Comparison of ENCODE assay signal across 17 cellular contexts in the genomic region with DNA sequence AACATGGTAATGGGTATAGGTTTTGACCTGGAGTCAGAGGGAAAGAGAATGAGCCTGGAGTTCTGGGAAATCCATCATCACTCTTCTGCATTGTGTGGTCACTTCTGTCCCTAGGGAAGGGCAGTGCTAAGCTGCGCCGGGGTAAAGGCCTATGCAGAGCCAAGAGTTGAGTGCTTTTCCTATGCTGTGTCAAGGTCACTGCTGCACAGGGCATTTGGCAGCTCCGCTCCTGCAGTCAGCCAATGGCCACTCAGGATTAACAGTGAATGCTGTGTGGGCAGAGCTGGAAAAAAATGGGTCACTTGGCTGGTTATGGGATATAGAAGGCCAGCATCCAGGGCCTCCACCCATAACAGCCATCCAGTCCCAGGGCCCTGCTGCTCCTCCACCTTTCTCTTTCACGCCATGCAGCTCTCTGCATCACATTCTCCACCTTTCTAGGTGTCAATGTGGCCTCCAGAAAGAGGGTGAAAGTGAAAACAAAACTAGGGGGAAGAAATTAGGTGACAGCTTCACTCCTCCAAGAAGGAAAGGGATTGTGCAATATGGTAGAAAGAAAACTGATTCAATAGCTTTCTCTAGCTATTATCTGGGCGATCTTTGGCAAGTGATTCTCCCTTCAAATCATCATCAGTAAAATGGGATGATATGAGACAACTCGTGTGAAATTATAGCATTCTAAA.
DNase-seq lines count a peak whose midpoint lies in the region; ATAC-seq, FAIRE-seq and TF ChIP-seq lines count a peak whose summit lies in the region.
"Had no signal": no experiment of that assay in that cellular context is flagged by ENCODE, and none has a peak within 500 bp of the region (broad histone marks: within the 10 kb centered on the region; RNA-seq: fewer than 3 reads in every experiment).

No MANE protein-coding gene starts in this region.

- peak; percentile 22 to 51 for ATAC-seq in activated naive CD4-positive, alpha-beta T cell treated with anti-CD3 and anti-CD28 coated beads, Interleukin-2, amount 50 U/mL, for 72 hours
- ATAC-seq in left ventricle myocardium superior (peak; percentile 94), GM21529 (IDR thresholded peaks at IDR 0.05; ENCODE audit: unreplicated experiment) (no peak)
- ATAC-seq: effector memory CD8-positive, alpha-beta T cell; left lung had no signal

- CTCF ChIA-PET in activated naive CD4-positive, alpha-beta T cell treated with anti-CD3 and anti-CD28 coated beads for 36 hours (lab: Charles Lee) = no interaction called here

- no peak for FAIRE-seq in H54 (lab: Jason Lieb, UNC)

- H3K27ac ChIP-seq in testis = no peak overlapping the region
- H3K27ac ChIP-seq: left lung, SJCRH30 had no signal

- no peak for TF ChIP-seq POLR2A in testis (IDR thresholded peaks at IDR 0.05)
- no peak for TF ChIP-seq POLR2A in H54 (IDR thresholded peaks at IDR 0.05; ENCODE audit: low read depth, low read length)

- H3K4me3 ChIP-seq in adipocyte (ENCODE audit: low read length) (peak overlapping the region; percentile 13), testis (no peak overlapping the region)
- H3K4me3 ChIP-seq: left lung, SJCRH30 had no signal

- H3K9ac ChIP-seq in adipocyte (ENCODE audit: low read length) = peak overlapping the region; percentile 53

- peaks cover 42% of the 10 kb centered on the region for H3K4me1 ChIP-seq in adipocyte (ENCODE audit: control insufficient read depth, insufficient read depth, low read length)
- H3K4me1 ChIP-seq in testis = peaks cover 9% of the 10 kb centered on the region
- H3K4me1 ChIP-seq: SJCRH30 had no signal

- H3K36me3 Mint-ChIP-seq in activated naive CD4-positive, alpha-beta T cell treated with anti-CD3 and anti-CD28 coated beads, Interleukin-2, amount 50 U/mL, for 72 hours = no peaks in the 10 kb centered on the region
- no peaks in the 10 kb centered on the region for H3K36me3 Mint-ChIP-seq in activated naive CD4-positive, alpha-beta T cell treated with anti-CD3 and anti-CD28 coated beads for 36 hours (ENCODE audit: low read depth)
- H3K36me3 Mint-ChIP-seq: activated naive CD8-positive, alpha-beta T cell treated with anti-CD3 and anti-CD28 coated beads, Interleukin-2, amount 10 ng/mL, durations not matched to agents 7 days and 5 days had no signal

- H3K36me3 ChIP-seq in adipocyte (ENCODE audit: control insufficient read depth, insufficient read depth, low read length, severe bottlenecking) (no peaks in the 10 kb centered on the region), testis (ENCODE audit: low read depth, missing control alignments) (no peaks in the 10 kb centered on the region)
- H3K36me3 ChIP-seq: left lung, SJCRH30 had no signal

- intact Hi-C loops in activated naive CD4-positive, alpha-beta T cell treated with anti-CD3 and anti-CD28 coated beads for 36 hours (cut with micrococcal nuclease) = loop anchor here (2.0 kb wide), 1 partner anchor 16 kb away; no protein-coding TSS in a partner anchor
- intact Hi-C loops in left ventricle myocardium superior (cut with micrococcal nuclease) = no loop called here
- intact Hi-C loops in testis (cut with DNase I; ENCODE audit: low total_unique reads) = no loop called here

- no peak for DNase-seq in activated naive CD4-positive, alpha-beta T cell treated with anti-CD3 and anti-CD28 coated beads, Interleukin-2, amount 50 U/mL, for 72 hours (ENCODE audit: low spot score in 2 of 2)
- no peak for DNase-seq in activated naive CD4-positive, alpha-beta T cell treated with anti-CD3 and anti-CD28 coated beads for 36 hours
- no peak for DNase-seq in adipocyte (ENCODE audit: low read depth)
- DNase-seq in left ventricle myocardium superior = peak; percentile 50
- DNase-seq in testis = peak; percentile 80
- DNase-seq in NCI-H345 treated with DMSO at 0.1 percent for 48 hours (lab: John Stamatoyannopoulos, UW; ENCODE audit: unreplicated experiment) = no peak
- DNase-seq in H54 (ENCODE audit: insufficient read length, low spot score) = no peak
- DNase-seq: activated CD4-positive, alpha-beta T cell treated with anti-CD3 and anti-CD28 coated beads, Interleukin-2, amount 50 U/mL, for 1 hour; activated naive CD8-positive, alpha-beta T cell treated with anti-CD3 and anti-CD28 coated beads, Interleukin-2, amount 10 ng/mL, durations not matched to agents 7 days and 5 days; effector memory CD8-positive, alpha-beta T cell; H9; left lung; NCI-H1436 treated with DMSO at 0.1 percent for 48 hours; posterior cingulate gyrus; T1000 had no signal

- 48 to 64% methylated on average over 6 of the region's 6 CpGs for WGBS in testis, 2 donors

- H3K4me1 Mint-ChIP-seq in activated naive CD4-positive, alpha-beta T cell treated with anti-CD3 and anti-CD28 coated beads for 36 hours (ENCODE audit: low read depth) = peaks cover 14% of the 10 kb centered on the region

- no peaks in the 10 kb centered on the region for H3K9me3 ChIP-seq in adipocyte (ENCODE audit: control insufficient read depth, low read length)
- no peaks in the 10 kb centered on the region for H3K9me3 ChIP-seq in testis
- H3K9me3 ChIP-seq: left lung, SJCRH30 had no signal

- no peaks in the 10 kb centered on the region for H3K9me3 Mint-ChIP-seq in activated naive CD4-positive, alpha-beta T cell treated with anti-CD3 and anti-CD28 coated beads, Interleukin-2, amount 50 U/mL, for 72 hours
- no peaks in the 10 kb centered on the region for H3K9me3 Mint-ChIP-seq in activated naive CD4-positive, alpha-beta T cell treated with anti-CD3 and anti-CD28 coated beads for 36 hours
- H3K9me3 Mint-ChIP-seq: activated naive CD8-positive, alpha-beta T cell treated with anti-CD3 and anti-CD28 coated beads, Interleukin-2, amount 10 ng/mL, durations not matched to agents 7 days and 5 days; effector memory CD8-positive, alpha-beta T cell; H9 had no signal

- H3K27me3 Mint-ChIP-seq in activated naive CD4-positive, alpha-beta T cell treated with anti-CD3 and anti-CD28 coated beads for 36 hours (ENCODE audit: low read depth) = no peaks in the 10 kb centered on the region
- H3K27me3 Mint-ChIP-seq: activated naive CD8-positive, alpha-beta T cell treated with anti-CD3 and anti-CD28 coated beads, Interleukin-2, amount 10 ng/mL, durations not matched to agents 7 days and 5 days; effector memory CD8-positive, alpha-beta T cell had no signal

- H3K27ac Mint-ChIP-seq in activated naive CD4-positive, alpha-beta T cell treated with anti-CD3 and anti-CD28 coated beads, Interleukin-2, amount 50 U/mL, for 72 hours = no peak overlapping the region
- H3K27ac Mint-ChIP-seq in activated naive CD4-positive, alpha-beta T cell treated with anti-CD3 and anti-CD28 coated beads for 36 hours = no peak overlapping the region
- H3K27ac Mint-ChIP-seq: activated naive CD8-positive, alpha-beta T cell treated with anti-CD3 and anti-CD28 coated beads, Interleukin-2, amount 10 ng/mL, durations not matched to agents 7 days and 5 days; effector memory CD8-positive, alpha-beta T cell; H9 had no signal

- TF ChIP-seq CTCF in testis (IDR thresholded peaks at IDR 0.05) = no peak

- H3K27me3 ChIP-seq in adipocyte (replicated peaks; ENCODE audit: control insufficient read depth, insufficient read depth, low read length) = no peaks in the 10 kb centered on the region
- H3K27me3 ChIP-seq in testis = no peaks in the 10 kb centered on the region
- H3K27me3 ChIP-seq: left lung had no signal

- H3K4me3 Mint-ChIP-seq in activated naive CD4-positive, alpha-beta T cell treated with anti-CD3 and anti-CD28 coated beads for 36 hours = no peak overlapping the region
- H3K4me3 Mint-ChIP-seq: activated naive CD8-positive, alpha-beta T cell treated with anti-CD3 and anti-CD28 coated beads, Interleukin-2, amount 10 ng/mL, durations not matched to agents 7 days and 5 days; effector memory CD8-positive, alpha-beta T cell; H9 had no signal

Comparison
In these comparisons a context has a peak if more than half of its experiments do, and no peak if none do; other contexts are left out.
1. DNase-seq: peak in left ventricle myocardium superior (single experiment) and testis (single experiment); none in activated naive CD4-positive, alpha-beta T cell treated with anti-CD3 and anti-CD28 coated beads, Interleukin-2, amount 50 U/mL, for 72 hours (0 of 2), activated naive CD4-positive, alpha-beta T cell treated with anti-CD3 and anti-CD28 coated beads for 36 hours (single experiment), adipocyte (single experiment), NCI-H345 treated with DMSO at 0.1 percent for 48 hours (single experiment) and H54 (single experiment).